ENCODE assay signal across 8 cellular contexts in the genomic region with DNA sequence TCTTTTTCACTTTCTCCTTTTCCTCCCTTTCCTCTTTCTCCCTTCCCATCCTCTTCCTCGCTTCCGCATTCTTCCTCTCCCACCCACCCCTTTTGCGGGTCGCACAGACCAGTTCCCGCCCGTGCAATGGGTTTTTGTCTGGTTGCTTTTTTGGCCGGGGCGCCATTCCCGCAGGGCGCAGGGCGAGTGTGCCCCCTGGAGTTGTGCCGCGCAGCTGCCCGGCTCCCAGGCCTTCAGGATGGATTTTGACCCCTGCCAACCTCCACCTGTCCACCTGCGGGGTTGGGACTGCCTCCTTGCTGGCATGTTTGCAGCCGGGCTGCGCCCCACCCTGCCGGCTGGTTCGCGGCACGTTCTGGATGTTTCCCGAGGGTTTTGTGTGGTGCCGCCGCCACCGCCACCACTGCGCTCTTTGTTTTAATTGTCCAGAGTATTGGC. TPM values are rescaled to one million over a fixed set of nuclear protein-coding genes. Genes with fewer than 3 reads are reported as not detected.
DNase-seq lines count a peak whose midpoint lies in the region; ATAC-seq and TF ChIP-seq lines count a peak whose summit lies in the region.

No MANE protein-coding gene starts in this region.

- intact Hi-C loops in dendritic cell treated with granulocyte-macrophage colony-stimulating factor and Interleukin-4, amounts not matched to agents 40 ng/mL and 50 ng/mL, for 4 days (cut with micrococcal nuclease) = loop anchor here (5.0 kb wide), 1 partner anchor 421 kb away; no protein-coding TSS in a partner anchor
- intact Hi-C loops in mucosa of descending colon (cut with DNase I, micrococcal nuclease) = no loop called here

- H3K9me3 ChIP-seq in NT2/D1 (ENCODE audit: insufficient read depth, low read length) (no peaks in the 10 kb centered on the region), mucosa of descending colon (no peaks in the 10 kb centered on the region)

- H3K27me3 ChIP-seq in GM06990 (replicated peaks; ENCODE audit: control insufficient read depth, insufficient read depth, low read length) (no peaks in the 10 kb centered on the region), NT2/D1 (ENCODE audit: insufficient read depth, insufficient read length) (peaks cover 47% of the 10 kb centered on the region)

- H3K27ac Mint-ChIP-seq in dendritic cell treated with granulocyte-macrophage colony-stimulating factor and Interleukin-4, amounts not matched to agents 40 ng/mL and 50 ng/mL, for 4 days = peak overlapping the region; percentile 67

- H3K27me3 Mint-ChIP-seq in dendritic cell treated with granulocyte-macrophage colony-stimulating factor and Interleukin-4, amounts not matched to agents 40 ng/mL and 50 ng/mL, for 4 days = peaks cover 27% of the 10 kb centered on the region

- no peaks in the 10 kb centered on the region for H3K9me3 Mint-ChIP-seq in dendritic cell treated with granulocyte-macrophage colony-stimulating factor and Interleukin-4, amounts not matched to agents 40 ng/mL and 50 ng/mL, for 4 days

- TF ChIP-seq CTCF in GM06990 (IDR thresholded peaks at IDR 0.05; ENCODE audit: insufficient read depth, low read length, poor library complexity, severe bottlenecking) (peak; percentile 49), mucosa of descending colon (IDR thresholded peaks at IDR 0.05) (peak; percentile 53)

- DNase-seq in GM06990 (ENCODE audit: extremely low read depth, insufficient read length) = no peak
- DNase-seq in NT2/D1 (ENCODE audit: low read depth, low spot score) = no peak
- peak; percentile 88 to 92 (median 90) for DNase-seq in mucosa of descending colon
- no peak for DNase-seq in occipital lobe (lab: John Stamatoyannopoulos, UW)
- DNase-seq in superior temporal gyrus (ENCODE audit: extremely low spot score) = no peak
- DNase-seq in NCI-H187 treated with DMSO at 0.1 percent for 48 hours (lab: John Stamatoyannopoulos, UW) = no peak

- H3K4me3 Mint-ChIP-seq in dendritic cell treated with granulocyte-macrophage colony-stimulating factor and Interleukin-4, amounts not matched to agents 40 ng/mL and 50 ng/mL, for 4 days = peak overlapping the region; percentile 76

- peak; percentile 83 for ATAC-seq in mucosa of descending colon
- no peak for ATAC-seq in GM21737 (IDR thresholded peaks at IDR 0.05; ENCODE audit: unreplicated experiment)

- H3K36me3 ChIP-seq in GM06990 (ENCODE audit: control insufficient read depth, insufficient read depth, low read length) (no peaks in the 10 kb centered on the region), NT2/D1 (ENCODE audit: insufficient read depth, insufficient read length, low read length) (no peaks in the 10 kb centered on the region), mucosa of descending colon (ENCODE audit: low read depth) (no peaks in the 10 kb centered on the region)

- H3K4me1 ChIP-seq in NT2/D1 (ENCODE audit: insufficient read depth, insufficient read length) = no peaks in the 10 kb centered on the region
- peaks cover 27% of the 10 kb centered on the region for H3K4me1 ChIP-seq in mucosa of descending colon (ENCODE audit: low read depth)

- peaks cover 39% of the 10 kb centered on the region for H3K4me1 Mint-ChIP-seq in dendritic cell treated with granulocyte-macrophage colony-stimulating factor and Interleukin-4, amounts not matched to agents 40 ng/mL and 50 ng/mL, for 4 days (ENCODE audit: low read depth)

- H3K9ac ChIP-seq in NT2/D1 (ENCODE audit: insufficient read length, low read depth) = peak overlapping the region; percentile 69

- H3K4me3 ChIP-seq in GM06990 (replicated peaks; ENCODE audit: low read depth, low read length) (peak overlapping the region; percentile 60), NT2/D1 (ENCODE audit: insufficient read length, low read depth) (peak overlapping the region; percentile 45), mucosa of descending colon (peak overlapping the region; percentile 9)

- peaks cover 7% of the 10 kb centered on the region for H3K36me3 Mint-ChIP-seq in dendritic cell treated with granulocyte-macrophage colony-stimulating factor and Interleukin-4, amounts not matched to agents 40 ng/mL and 50 ng/mL, for 4 days (ENCODE audit: low read depth)

RNA-seq across cellular contexts. Expression of a gene that starts 0.6 kb away (rescaled TPM):
- total RNA-seq in mucosa of descending colon (100 to 1,000 TPM in 1 of 3 donors, 10 to 100 TPM in 2; 51.7 to 104 (median 98.3) TPM), occipital lobe (92.3 TPM)

RNA-seq across cellular contexts. Expression of a gene that starts 50.7 kb away (rescaled TPM):
- total RNA-seq in mucosa of descending colon (10 to 100 TPM; 28.1 to 36.0 (median 28.7) TPM), occipital lobe (15.6 TPM)

Comparison
In these comparisons a context has a peak if more than half of its experiments do, and no peak if none do; other contexts are left out.
1. DNase-seq: peak in mucosa of descending colon (3 of 3); none in GM06990 (single experiment), NT2/D1 (single experiment), occipital lobe (single experiment), superior temporal gyrus (single experiment) and NCI-H187 treated with DMSO at 0.1 percent for 48 hours (single experiment).
2. H3K4me3 ChIP-seq: peak in every context shown above with its lines; median percentile 60 in GM06990; 45 in NT2/D1; 9 in mucosa of descending colon.